In the genomic region with DNA sequence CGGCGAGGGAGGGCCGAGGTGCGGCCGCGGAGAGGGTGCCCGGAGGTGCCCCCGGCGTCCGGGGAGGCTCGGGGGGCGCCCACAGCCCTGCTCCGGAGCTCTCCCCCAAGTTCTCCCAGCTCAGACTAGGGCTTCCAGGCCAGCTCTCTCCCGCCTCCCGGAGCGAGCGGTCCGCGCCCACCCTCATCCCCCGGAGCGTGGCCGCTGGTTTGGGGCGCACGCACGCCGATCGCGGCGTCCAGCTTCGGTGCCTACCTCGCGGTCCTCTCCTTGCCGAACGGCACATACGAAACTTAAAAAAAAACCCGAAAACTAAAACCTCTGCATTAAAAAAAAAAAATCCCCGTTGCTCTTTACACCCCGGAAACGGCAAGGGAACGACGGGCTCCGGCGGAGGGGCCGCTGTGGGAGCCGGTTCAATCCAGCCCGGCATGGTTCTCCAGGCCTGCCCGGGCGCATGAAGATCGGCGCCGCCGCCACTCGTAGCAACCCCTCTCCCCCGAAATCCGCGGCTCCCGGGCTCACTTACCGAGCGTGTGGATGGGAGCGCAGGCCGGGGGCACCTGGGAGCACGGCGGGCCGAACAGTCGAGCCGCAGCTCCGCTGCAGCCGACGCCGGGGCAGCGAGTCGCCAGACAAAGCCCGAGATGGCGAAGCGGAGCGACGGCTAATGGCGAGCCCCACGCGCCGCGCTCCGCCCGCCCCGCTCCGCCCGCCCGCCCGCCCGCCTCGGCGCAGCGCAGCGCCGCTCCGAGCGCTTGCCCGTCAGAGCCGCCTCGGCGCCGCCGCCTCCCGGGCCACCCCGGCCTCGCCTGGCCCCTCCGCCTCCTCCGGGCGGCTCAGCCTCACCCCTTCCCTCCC, we compare ENCODE assay signal across 9 cellular contexts. TPM values are rescaled to one million over a fixed set of nuclear protein-coding genes. Genes with fewer than 3 reads are reported as not detected.
DNase-seq lines count a peak whose midpoint lies in the region; ATAC-seq and TF ChIP-seq lines count a peak whose summit lies in the region.
"Had no signal": no experiment of that assay in that cellular context is flagged by ENCODE, and none has a peak within 500 bp of the region (broad histone marks: within the 10 kb centered on the region; RNA-seq: fewer than 3 reads in every experiment).

No MANE protein-coding gene starts in this region.

- TF ChIP-seq EP300 in gastroesophageal sphincter (IDR thresholded peaks at IDR 0.05), result no peak

- H3K4me3 ChIP-seq in CD4-positive, alpha-beta memory T cell (ENCODE audit: low read length in 2 of 2), result peak overlapping the region; percentile 61 to 82
- H3K4me3 ChIP-seq in PC-9 (peak overlapping the region; percentile 97), gastroesophageal sphincter (peak overlapping the region; percentile 48 to 64)

- peak overlapping the region; percentile 92 for H3K4me2 ChIP-seq in PC-9

- H3K36me3 Mint-ChIP-seq in CD4-positive, alpha-beta memory T cell, result peaks cover 14 to 34% of the 10 kb centered on the region in 2 donors
- peaks cover 32% of the 10 kb centered on the region for H3K36me3 Mint-ChIP-seq in activated naive CD4-positive, alpha-beta T cell treated with anti-CD3 and anti-CD28 coated beads, Interleukin-2, amount 10 ng/mL, durations not matched to agents 7 days and 5 days

- H3K4me3 Mint-ChIP-seq in CD4-positive, alpha-beta memory T cell, result peak overlapping the region; percentile 91 to 99 (median 96)
- H3K4me3 Mint-ChIP-seq in activated naive CD4-positive, alpha-beta T cell treated with anti-CD3 and anti-CD28 coated beads, Interleukin-2, amount 10 ng/mL, durations not matched to agents 7 days and 5 days, result peak overlapping the region; percentile 90

- H3K9me3 Mint-ChIP-seq in CD4-positive, alpha-beta memory T cell, result peaks cover 0 to 6% (median 0%) of the 10 kb centered on the region in 8 donors
- H3K9me3 Mint-ChIP-seq in activated naive CD4-positive, alpha-beta T cell treated with anti-CD3 and anti-CD28 coated beads, Interleukin-2, amount 10 ng/mL, durations not matched to agents 7 days and 5 days, result no peaks in the 10 kb centered on the region

- peaks cover 41% of the 10 kb centered on the region for H3K4me1 ChIP-seq in CD4-positive, alpha-beta memory T cell (ENCODE audit: insufficient read depth, low read length)
- H3K4me1 ChIP-seq in PC-9 (replicated peaks; ENCODE audit: insufficient read depth), result peaks cover 22% of the 10 kb centered on the region
- peaks cover 7 to 57% (median 28%) of the 10 kb centered on the region in 3 donors for H3K4me1 ChIP-seq in gastroesophageal sphincter

- peak; percentile 67 to 78 (median 70) for DNase-seq in CD4-positive, alpha-beta memory T cell
- DNase-seq in HCEC 1CT (peak; percentile 50), PC-9 (peak in 1 of 2 experiments; percentile 26), occipital lobe (lab: John Stamatoyannopoulos, UW) (peak; percentile 56), kidney glomerular epithelial cell (lab: John Stamatoyannopoulos, UW) (no peak)
- peak; percentile 70 for DNase-seq in activated naive CD4-positive, alpha-beta T cell treated with anti-CD3 and anti-CD28 coated beads, Interleukin-2, amount 10 ng/mL, durations not matched to agents 7 days and 5 days

- POLR2A ChIA-PET in CD4-positive, alpha-beta memory T cell (lab: Charles Lee; ENCODE audit: partially characterized antibody), result interaction anchor here (0.5 to 15.7 kb wide), 24 partner anchors 9 to 860 kb away, joined by 3 to 325 read pairs (median 6); partner anchors contain the start of genes ATXN7L3, GRN, HDAC5 and LSM12
- POLR2A ChIA-PET in PC-9 (lab: Charles Lee; ENCODE audit: unreplicated experiment), result interaction anchor here (0.6 kb wide), 1 partner anchor 13 kb away, joined by 3 read pairs; no protein-coding TSS in a partner anchor

- WGBS in gastroesophageal sphincter (ENCODE audit: low coverage in 1 of 2), 2 donors, result 0% methylated on average over 3 of the region's 109 CpGs; no CpG with 5 or more reads in 1 of the 2 donors

- H3K27me3 Mint-ChIP-seq in CD4-positive, alpha-beta memory T cell, result no peaks in the 10 kb centered on the region
- H3K27me3 Mint-ChIP-seq in activated naive CD4-positive, alpha-beta T cell treated with anti-CD3 and anti-CD28 coated beads, Interleukin-2, amount 10 ng/mL, durations not matched to agents 7 days and 5 days, result peaks cover 7% of the 10 kb centered on the region

- H3F3A ChIP-seq in PC-9 (ENCODE audit: insufficient read depth, low read depth), result peaks cover 36% of the 10 kb centered on the region; the same call in 1 of the 2 replicates

- H3K27ac Mint-ChIP-seq in CD4-positive, alpha-beta memory T cell, result peak overlapping the region; percentile 92 to 97 (median 94)
- H3K27ac Mint-ChIP-seq in activated naive CD4-positive, alpha-beta T cell treated with anti-CD3 and anti-CD28 coated beads, Interleukin-2, amount 10 ng/mL, durations not matched to agents 7 days and 5 days, result peak overlapping the region; percentile 97

- H3K27me3 ChIP-seq in CD4-positive, alpha-beta memory T cell (ENCODE audit: insufficient read depth, low read length), result no peaks in the 10 kb centered on the region
- H3K27me3 ChIP-seq in PC-9 (ENCODE audit: insufficient read depth, low read depth) (no peaks in the 10 kb centered on the region), gastroesophageal sphincter (no peaks in the 10 kb centered on the region)

- no peak for TF ChIP-seq CTCF in PC-9 (conservative IDR thresholded peaks at IDR 0.05)
- TF ChIP-seq CTCF in gastroesophageal sphincter (IDR thresholded peaks at IDR 0.05), result no peak

- peak overlapping the region; percentile 85 for H3K27ac ChIP-seq in CD4-positive, alpha-beta memory T cell (ENCODE audit: low read depth, low read length)
- H3K27ac ChIP-seq in PC-9 (peak overlapping the region; percentile 6; the same call in 1 of the 2 replicates), gastroesophageal sphincter (peak overlapping the region; percentile 79 to 100 (median 94))

- H3K4me1 Mint-ChIP-seq in CD4-positive, alpha-beta memory T cell, result peaks cover 24 to 51% (median 34%) of the 10 kb centered on the region in 4 donors
- H3K4me1 Mint-ChIP-seq in activated naive CD4-positive, alpha-beta T cell treated with anti-CD3 and anti-CD28 coated beads, Interleukin-2, amount 10 ng/mL, durations not matched to agents 7 days and 5 days, result peaks cover 29% of the 10 kb centered on the region

- CTCF ChIA-PET in CD4-positive, alpha-beta memory T cell (lab: Charles Lee; ENCODE audit: partially characterized antibody), result interaction anchor here (0.6 to 4.2 kb wide), 10 partner anchors 9 to 1833 kb away, joined by 3 to 48 read pairs (median 4); partner anchors contain the start of genes GRN and SLC25A39
- CTCF ChIA-PET in PC-9 (lab: Charles Lee), result no interaction called here
- CTCF ChIA-PET in activated naive CD4-positive, alpha-beta T cell treated with anti-CD3 and anti-CD28 coated beads, Interleukin-2, amount 10 ng/mL, durations not matched to agents 7 days and 5 days (lab: Charles Lee), result interaction anchor here (1.1 to 3.1 kb wide), 4 partner anchors 10 to 125 kb away, joined by 3 to 18 read pairs (median 8); partner anchors contain the start of gene GRN

- H3K9me3 ChIP-seq in CD4-positive, alpha-beta memory T cell (ENCODE audit: control insufficient read depth in 1 of 2, low read length in 2 of 2), result no peaks in the 10 kb centered on the region
- H3K9me3 ChIP-seq in PC-9 (ENCODE audit: insufficient read depth, low read depth), result no peaks in the 10 kb centered on the region
- H3K9me3 ChIP-seq in gastroesophageal sphincter, result no peaks in the 10 kb centered on the region

- peaks cover 12% of the 10 kb centered on the region for H3K36me3 ChIP-seq in CD4-positive, alpha-beta memory T cell (ENCODE audit: insufficient read depth, low read length)
- H3K36me3 ChIP-seq in PC-9 (ENCODE audit: low read depth) (peaks cover 16% of the 10 kb centered on the region), gastroesophageal sphincter (peaks cover 0 to 20% of the 10 kb centered on the region in 2 donors)

- intact Hi-C loops in CD4-positive, alpha-beta memory T cell (cut with micrococcal nuclease), result loop anchor here (1.0 kb wide), 1 partner anchor 97 kb away; the partner anchor contains the start of gene HDAC5
- intact Hi-C loops in PC-9 (cut with micrococcal nuclease; ENCODE audit: unreplicated experiment), result loop anchor here (5.0 kb wide), 1 partner anchor 87 kb away; the partner anchor contains the start of gene RUNDC3A

- ATAC-seq in gastroesophageal sphincter, result peak; percentile 26
- ATAC-seq in GM18520 (IDR thresholded peaks at IDR 0.05; ENCODE audit: unreplicated experiment), result no peak

- BruUV-seq in PC-9 (replicated peaks; lab: Mats Ljungman, UMichigan), result TSS peak; percentile 32

- H2AFZ ChIP-seq in PC-9, result peak overlapping the region; percentile 84

- no peaks in the 10 kb centered on the region for H3K9me2 ChIP-seq in PC-9 (ENCODE audit: insufficient read depth)

- peaks cover 29% of the 10 kb centered on the region for H3K79me2 ChIP-seq in PC-9 (ENCODE audit: low read depth)

- no peaks in the 10 kb centered on the region for H4K20me1 ChIP-seq in PC-9 (ENCODE audit: insufficient read depth)

- TF ChIP-seq POLR2A in gastroesophageal sphincter (IDR thresholded peaks at IDR 0.05), result no peak

RNA-seq across cellular contexts. Expression of gene UBTF, which starts 1.0 kb away (rescaled TPM):
- total RNA-seq in CD4-positive, alpha-beta memory T cell, result 100 to 1,000 TPM; 245 to 264 TPM
- 10 to 100 TPM; 12.2 to 69.7 TPM for polyA plus RNA-seq in CD4-positive, alpha-beta memory T cell
- total RNA-seq in PC-9 (2021) (59.6 and 61.7 TPM in 2 replicates), gastroesophageal sphincter (10 to 100 TPM; 55.6 to 85.5 (median 60.4) TPM), occipital lobe (73.3 TPM)

RNA-seq across cellular contexts. Expression of gene ATXN7L3, which starts 20.8 kb away (rescaled TPM):
- 100 to 1,000 TPM; 123 to 128 TPM for total RNA-seq in CD4-positive, alpha-beta memory T cell
- 10 to 100 TPM in 1 of 2 donors, 1 to 10 TPM in 1; 5.8 to 17.7 TPM for polyA plus RNA-seq in CD4-positive, alpha-beta memory T cell
- 59.3 and 87.4 TPM in 2 replicates for total RNA-seq in PC-9 (2021)
- total RNA-seq in gastroesophageal sphincter, result 10 to 100 TPM; 33.2 to 63.0 (median 49.0) TPM
- 66.0 TPM for total RNA-seq in occipital lobe

RNA-seq across cellular contexts. Expression of gene TMUB2, which starts 33.7 kb away (rescaled TPM):
- 10 to 100 TPM; 45.4 to 47.9 TPM for total RNA-seq in CD4-positive, alpha-beta memory T cell
- 10 to 100 TPM; 35.3 TPM for polyA plus RNA-seq in CD4-positive, alpha-beta memory T cell
- 39.2 and 45.5 TPM in 2 replicates for total RNA-seq in PC-9 (2021)
- total RNA-seq in gastroesophageal sphincter, result 10 to 100 TPM; 28.3 to 36.1 (median 29.8) TPM
- total RNA-seq in occipital lobe, result 26.0 TPM

RNA-seq across cellular contexts. Expression of gene SLC4A1, which starts 47.5 kb away (rescaled TPM):
- total RNA-seq in CD4-positive, alpha-beta memory T cell, result not detected
- not detected for polyA plus RNA-seq in CD4-positive, alpha-beta memory T cell
- total RNA-seq in PC-9 (2021) (not detected in 2 replicates), gastroesophageal sphincter (under 1 TPM in 3 of 4 donors, not detected in 1; 0.08 to 0.54 (median 0.45) TPM), occipital lobe (5.8 TPM)
- total RNA-seq: T-helper 1 cell treated with Interleukin-12 subunit alpha and Interleukin-12 subunit beta and Interleukin-4 antibody, amounts not matched to agents 30 ng/mL and 1 ng/mL, for 36 hours had no signal

RNA-seq across cellular contexts. Expression of gene ASB16, which starts 49.9 kb away (rescaled TPM):
- total RNA-seq in CD4-positive, alpha-beta memory T cell, result not detected
- polyA plus RNA-seq in CD4-positive, alpha-beta memory T cell, result under 1 TPM in 1 of 2 donors, not detected in 1; 0.14 TPM
- total RNA-seq in PC-9 (2021) (not detected in 2 replicates), gastroesophageal sphincter (1 to 10 TPM; 1.8 to 6.9 (median 3.9) TPM), occipital lobe (not detected)
- total RNA-seq: T-helper 1 cell treated with Interleukin-12 subunit alpha and Interleukin-12 subunit beta and Interleukin-4 antibody, amounts not matched to agents 30 ng/mL and 1 ng/mL, for 36 hours had no signal

Comparison
In these comparisons a context has a peak if more than half of its experiments do, and no peak if none do; other contexts are left out.
1. H3K27ac ChIP-seq: peak in every context shown above with its lines; median percentile 94 in gastroesophageal sphincter; 85 in CD4-positive, alpha-beta memory T cell; 6 in PC-9.